In genomic region chr6:41723178-41723935, GRCh38 we compare ENCODE assay signal across 8 cellular contexts. TPM values are rescaled to one million over a fixed set of nuclear protein-coding genes. Genes with fewer than 3 reads are reported as not detected.
DNase-seq lines count a peak whose midpoint lies in the region; ATAC-seq and TF ChIP-seq lines count a peak whose summit lies in the region.

No MANE protein-coding gene starts in this region.

- H2AFZ ChIP-seq in MM.1S (ENCODE audit: low read length) = no peak overlapping the region

- H3K4me1 ChIP-seq in right atrium auricular region = peaks cover 0 to 98% of the 10 kb centered on the region in 2 donors
- peaks cover 13% of the 10 kb centered on the region for H3K4me1 ChIP-seq in skeletal muscle satellite cell (ENCODE audit: control insufficient read depth, insufficient read depth, low read length)
- no peaks in the 10 kb centered on the region for H3K4me1 ChIP-seq in MM.1S (ENCODE audit: low read length)

- TF ChIP-seq EP300 in Ishikawa (IDR thresholded peaks at IDR 0.05; ENCODE audit: borderline replicate concordance) = no peak

- peak overlapping the region; percentile 92 for H3K4me3 Mint-ChIP-seq in activated B cell treated with CpG ODN at 0.5 μM for 24 hours

- H3K9me3 ChIP-seq in right atrium auricular region (no peaks in the 10 kb centered on the region), skeletal muscle satellite cell (replicated peaks; ENCODE audit: low read length) (no peaks in the 10 kb centered on the region), MM.1S (replicated peaks; ENCODE audit: insufficient read depth, low read length) (no peaks in the 10 kb centered on the region)

- H4K20me1 ChIP-seq in MM.1S (ENCODE audit: insufficient read depth, low read length) = no peaks in the 10 kb centered on the region

- H3K36me3 ChIP-seq in right atrium auricular region (no peaks in the 10 kb centered on the region), skeletal muscle satellite cell (ENCODE audit: insufficient read depth, low read length) (no peaks in the 10 kb centered on the region), MM.1S (replicated peaks; ENCODE audit: insufficient read depth, low read length) (no peaks in the 10 kb centered on the region)

- H3K27me3 ChIP-seq in right atrium auricular region (no peaks in the 10 kb centered on the region), skeletal muscle satellite cell (ENCODE audit: control insufficient read depth, insufficient read depth, low read length) (no peaks in the 10 kb centered on the region), MM.1S (replicated peaks; ENCODE audit: insufficient read depth, low read length) (no peaks in the 10 kb centered on the region)

- ATAC-seq in GM21737 (IDR thresholded peaks at IDR 0.05; ENCODE audit: unreplicated experiment) (peak; percentile 71), activated B cell treated with CpG ODN at 0.5 μM for 24 hours (ENCODE audit: low read depth) (peak; percentile 86)

- H3K9me2 ChIP-seq in MM.1S (replicated peaks; ENCODE audit: insufficient read depth, low read length) = no peaks in the 10 kb centered on the region

- H3K27ac ChIP-seq in right atrium auricular region (peak overlapping the region; percentile 76 to 80), MM.1S (ENCODE audit: low read length) (no peak overlapping the region)

- peaks cover 97% of the 10 kb centered on the region for H3K4me1 Mint-ChIP-seq in activated B cell treated with CpG ODN at 0.5 μM for 24 hours

- H3F3A ChIP-seq in MM.1S (ENCODE audit: insufficient read depth, low read length) = no peaks in the 10 kb centered on the region

- H3K27me3 Mint-ChIP-seq in activated B cell treated with CpG ODN at 0.5 μM for 24 hours = no peaks in the 10 kb centered on the region

- no peak for TF ChIP-seq RAD21 in Ishikawa (IDR thresholded peaks at IDR 0.05; ENCODE audit: low read depth)

- POLR2A ChIA-PET in activated B cell treated with CpG ODN at 0.5 μM for 24 hours (lab: Charles Lee) = interaction anchor here (0.6 to 29.1 kb wide), 12 partner anchors 9 to 327 kb away, joined by 3 to 1669 read pairs (median 4); partner anchors contain the start of genes TAF8, TFEB and TOMM6

- H3K27ac Mint-ChIP-seq in activated B cell treated with CpG ODN at 0.5 μM for 24 hours = peak overlapping the region; percentile 99

- CTCF ChIA-PET in activated B cell treated with CpG ODN at 0.5 μM for 24 hours (lab: Charles Lee) = interaction anchor here (1.0 to 6.1 kb wide), 7 partner anchors 8 to 40 kb away, joined by 3 to 81 read pairs (median 9); no protein-coding TSS in a partner anchor

- H3K4me3 ChIP-seq in right atrium auricular region (peak overlapping the region in 1 of 2 donors; percentile 1), skeletal muscle satellite cell (ENCODE audit: low read length) (peak overlapping the region; percentile 40), MM.1S (ENCODE audit: low read length) (no peak overlapping the region)

- H3K4me2 ChIP-seq in skeletal muscle satellite cell (ENCODE audit: low read length) = peak overlapping the region; percentile 68
- no peak overlapping the region for H3K4me2 ChIP-seq in MM.1S (ENCODE audit: low read depth, low read length)

- no peaks in the 10 kb centered on the region for H3K9me3 Mint-ChIP-seq in activated B cell treated with CpG ODN at 0.5 μM for 24 hours

- DNase-seq in GM04503 (ENCODE audit: low read depth) = peak; percentile 56
- peak; percentile 76 for DNase-seq in activated B cell treated with CpG ODN at 0.5 μM for 24 hours
- DNase-seq in right atrium auricular region (ENCODE audit: low spot score) = peak; percentile 85
- DNase-seq in NCI-H1092 (lab: John Stamatoyannopoulos, UW) = no peak
- no peak for DNase-seq in MM.1S

- intact Hi-C loops in activated B cell treated with CpG ODN at 0.5 μM for 24 hours (cut with micrococcal nuclease) = loop anchor here (1.0 kb wide), 3 partner anchors 10 to 17 kb away; no protein-coding TSS in a partner anchor

- peak overlapping the region; percentile 25 for H3K9ac ChIP-seq in skeletal muscle satellite cell (ENCODE audit: low read depth, low read length)
- no peak overlapping the region for H3K9ac ChIP-seq in MM.1S (ENCODE audit: low read length)

- H3K36me3 Mint-ChIP-seq in activated B cell treated with CpG ODN at 0.5 μM for 24 hours (ENCODE audit: low read depth) = peaks cover 34% of the 10 kb centered on the region

- peaks cover 12% of the 10 kb centered on the region; the same call in 1 of the 2 replicates for H3K79me2 ChIP-seq in MM.1S (ENCODE audit: low read length)

- TF ChIP-seq CTCF in activated B cell treated with CpG ODN at 0.5 μM for 24 hours (IDR thresholded peaks at IDR 0.05) (no peak), right atrium auricular region (IDR thresholded peaks at IDR 0.05) (no peak), MM.1S (IDR thresholded peaks at IDR 0.05; ENCODE audit: low read length) (no peak)

TF ChIP-seq in Ishikawa, 13 proteins besides CTCF, POLR2A, EP300 and RAD21:
- TF ChIP-seq CEBPB (IDR thresholded peaks at IDR 0.05) = 0 out of 2 replicates have a peak, but pooled peaks have one; percentile 16
- TF ChIP-seq MAX (IDR thresholded peaks at IDR 0.05) = no peak

RNA-seq across cellular contexts. Expression of gene TFEB, which starts 12.1 kb away (rescaled TPM):
- total RNA-seq in activated B cell treated with CpG ODN at 0.5 μM for 24 hours (203 and 205 TPM in 2 replicates), right atrium auricular region (10 to 100 TPM; 31.5 to 35.8 TPM)
- 2.0 TPM in 2 replicates for total RNA-seq in skeletal muscle satellite cell (2012; rRNA removed)

RNA-seq across cellular contexts. Expression of gene PGC, which starts 23.8 kb away (rescaled TPM):
- total RNA-seq in activated B cell treated with CpG ODN at 0.5 μM for 24 hours (not detected in 2 replicates), right atrium auricular region (not detected)
- not detected in 2 replicates for total RNA-seq in skeletal muscle satellite cell (2012; rRNA removed)

RNA-seq across cellular contexts. Expression of gene FRS3, which starts 56.3 kb away (rescaled TPM):
- total RNA-seq in activated B cell treated with CpG ODN at 0.5 μM for 24 hours (6.5 and 6.7 TPM in 2 replicates), right atrium auricular region (1 to 10 TPM; 2.6 to 3.4 TPM)
- total RNA-seq in skeletal muscle satellite cell (2012; rRNA removed) = 0.51 and 1.5 TPM in 2 replicates

RNA-seq across cellular contexts. Expression of gene PRICKLE4, which starts 57.2 kb away (rescaled TPM):
- total RNA-seq in activated B cell treated with CpG ODN at 0.5 μM for 24 hours (0.75 TPM in 1 of 2 replicates, not detected in the other), right atrium auricular region (1 to 10 TPM; 4.3 to 5.6 TPM)
- 0.25 TPM in 1 of 2 replicates, not detected in the other for total RNA-seq in skeletal muscle satellite cell (2012; rRNA removed)

Comparison
In these comparisons a context has a peak if more than half of its experiments do, and no peak if none do; other contexts are left out.
1. DNase-seq: peak in GM04503 (single experiment), activated B cell treated with CpG ODN at 0.5 μM for 24 hours (single experiment) and right atrium auricular region (single experiment); none in NCI-H1092 (single experiment) and MM.1S (single experiment).